In genomic region chr1:184110253-184111204, GRCh38 we compare ENCODE assay signal across 1 cellular context.
TF ChIP-seq lines count a peak whose summit lies in the region.

No MANE protein-coding gene starts in this region.

TF ChIP-seq in GM23338, 12 proteins besides CTCF, POLR2A, EP300 and RAD21 (continued from another document):
- TF ChIP-seq ZNF462 (CRISPR knock-in tag; IDR thresholded peaks at IDR 0.05) (no peak), ZNF331 (CRISPR knock-in tag; IDR thresholded peaks at IDR 0.05; ENCODE audit: low read depth) (no peak), POLR2AphosphoS5 (IDR thresholded peaks at IDR 0.05; ENCODE audit: low read depth) (no peak), ETS1 (IDR thresholded peaks at IDR 0.05) (no peak), STAT1 (IDR thresholded peaks at IDR 0.05; ENCODE audit: unreplicated experiment) (no peak), EZH2 (IDR thresholded peaks at IDR 0.05; ENCODE audit: low read depth, unreplicated experiment) (no peak), CREB1 (CRISPR knock-in tag; IDR thresholded peaks at IDR 0.05; ENCODE audit: low read depth) (no peak), REST (IDR thresholded peaks at IDR 0.05; ENCODE audit: unreplicated experiment) (no peak), EZH2phosphoT487 (IDR thresholded peaks at IDR 0.05; ENCODE audit: unreplicated experiment) (no peak), NANOG (IDR thresholded peaks at IDR 0.05; ENCODE audit: borderline replicate concordance) (no peak), JUNB (IDR thresholded peaks at IDR 0.05; ENCODE audit: unreplicated experiment) (no peak)
TF ChIP-seq in GM23338: peak in this region for 0.
